ENCODE assay signal across 8 cellular contexts in the genomic region with DNA sequence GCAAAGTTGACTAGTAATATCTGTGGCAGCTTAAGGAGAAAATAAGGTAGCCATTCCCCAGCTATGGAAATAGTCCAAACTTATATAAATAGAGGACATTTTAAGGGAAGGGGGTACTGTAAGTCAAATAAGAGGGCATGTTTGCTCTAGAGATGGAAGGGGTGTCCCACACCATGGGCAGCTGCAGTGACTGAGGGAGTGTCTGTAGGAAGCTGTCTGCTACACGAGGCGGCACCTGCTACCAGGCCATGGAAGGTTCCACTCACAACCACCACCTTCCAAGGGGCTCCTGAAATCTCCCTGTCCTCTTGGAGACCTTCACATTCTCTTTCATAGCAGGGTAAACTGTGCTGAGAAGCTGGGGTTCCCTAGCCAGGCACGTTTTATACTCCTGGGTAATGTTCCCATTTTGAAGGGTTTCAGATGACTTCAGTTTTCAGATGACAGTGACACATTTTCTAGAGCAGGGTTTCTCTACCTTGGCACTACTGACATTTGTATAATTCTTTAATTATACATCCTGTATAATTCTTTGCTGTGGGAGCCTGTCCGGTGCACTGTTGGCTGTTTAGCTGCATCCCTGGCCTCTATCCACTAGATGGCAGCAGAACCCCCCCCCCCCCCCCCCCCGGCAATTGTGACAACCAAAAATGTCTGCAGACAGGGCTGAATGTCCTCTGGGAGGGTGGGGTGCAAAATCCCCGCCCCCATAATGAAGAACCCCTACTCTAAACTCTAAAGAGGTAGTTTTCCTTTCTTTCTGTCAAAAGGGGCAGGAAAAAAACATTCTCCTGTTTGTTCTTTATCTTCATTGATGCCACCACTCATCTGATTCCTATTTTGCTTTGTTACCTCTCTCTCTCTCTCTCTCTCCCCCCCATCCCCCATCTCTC. TPM values are rescaled to one million over a fixed set of nuclear protein-coding genes. Genes with fewer than 3 reads are reported as not detected.
DNase-seq lines count a peak whose midpoint lies in the region; TF ChIP-seq lines count a peak whose summit lies in the region.

No MANE protein-coding gene starts in this region.

- H3K4me3 ChIP-seq in WERI-Rb-1 (ENCODE audit: low read depth, low read length) (no peak overlapping the region), fibroblast of pulmonary artery (replicated peaks; ENCODE audit: low read depth, low read length) (no peak overlapping the region)

- H3K36me3 Mint-ChIP-seq in HFFc6 (ENCODE audit: low read depth) (peaks cover 7% of the 10 kb centered on the region), progenitor cell of endocrine pancreas (ENCODE audit: insufficient read depth) (peaks cover 7% of the 10 kb centered on the region)

- TF ChIP-seq CTCF in HFFc6 (IDR thresholded peaks at IDR 0.05), result peak; percentile 80
- TF ChIP-seq CTCF in WERI-Rb-1 (IDR thresholded peaks at IDR 0.05; ENCODE audit: low read depth, low read length), result peak; percentile 34; the same call in 1 of the 2 replicates
- peak; percentile 49 for TF ChIP-seq CTCF in fibroblast of pulmonary artery (IDR thresholded peaks at IDR 0.05; ENCODE audit: low read length, missing control alignments)
- peak; percentile 61 for TF ChIP-seq CTCF in progenitor cell of endocrine pancreas (IDR thresholded peaks at IDR 0.05; ENCODE audit: unreplicated experiment)

- no peak overlapping the region for H3K4me3 Mint-ChIP-seq in HFFc6
- H3K4me3 Mint-ChIP-seq in progenitor cell of endocrine pancreas (ENCODE audit: low read depth), result no peak overlapping the region

- no peaks in the 10 kb centered on the region for H3K9me3 Mint-ChIP-seq in HFFc6
- peaks cover 8% of the 10 kb centered on the region for H3K9me3 Mint-ChIP-seq in progenitor cell of endocrine pancreas (ENCODE audit: low read depth)

- H3K4me1 Mint-ChIP-seq in HFFc6 (ENCODE audit: low read depth), result peaks cover 40% of the 10 kb centered on the region
- peaks cover 1% of the 10 kb centered on the region for H3K4me1 Mint-ChIP-seq in progenitor cell of endocrine pancreas (ENCODE audit: low read depth)

- no peaks in the 10 kb centered on the region for H3K36me3 ChIP-seq in WERI-Rb-1

- DNase-seq in D341Med (ENCODE audit: low spot score), result peak; percentile 64
- DNase-seq in HFFc6, result no peak
- no peak for DNase-seq in WERI-Rb-1
- DNase-seq in fibroblast of pulmonary artery (ENCODE audit: low read depth), result peak; percentile 11
- no peak for DNase-seq in progenitor cell of endocrine pancreas (ENCODE audit: low spot score, unreplicated experiment)
- no peak for DNase-seq in NCI-H748 treated with DMSO at 0.1 percent for 48 hours (lab: John Stamatoyannopoulos, UW)
- no peak for DNase-seq in NCI-H2081 treated with DMSO at 0.1 percent for 48 hours (lab: John Stamatoyannopoulos, UW)
- no peak for DNase-seq in 8988T

- H3K27me3 ChIP-seq in WERI-Rb-1 (ENCODE audit: insufficient read depth, low read depth, severe bottlenecking), result no peaks in the 10 kb centered on the region

- H3K27ac Mint-ChIP-seq in HFFc6 (no peak overlapping the region), progenitor cell of endocrine pancreas (no peak overlapping the region)

- H3K9me3 ChIP-seq in WERI-Rb-1 (ENCODE audit: severe bottlenecking), result peaks cover 3% of the 10 kb centered on the region

- no peak overlapping the region for H3K27ac ChIP-seq in WERI-Rb-1

- H3K27me3 Mint-ChIP-seq in HFFc6 (ENCODE audit: insufficient read depth) (no peaks in the 10 kb centered on the region), progenitor cell of endocrine pancreas (no peaks in the 10 kb centered on the region)

RNA-seq across cellular contexts. Expression of gene SMCO2, which starts 11.6 kb away (rescaled TPM):
- total RNA-seq in HFFc6 (2021; fragmentation: NEBNext Ultra II Directional; extraction: Animal tissue kit (Norgen Biotek cat#: 25700)), result not detected
- total RNA-seq in progenitor cell of endocrine pancreas, result 1.4 and 1.6 TPM in 2 replicates

Comparison
In these comparisons a context has a peak if more than half of its experiments do, and no peak if none do; other contexts are left out.
1. DNase-seq: peak in D341Med (single experiment) and fibroblast of pulmonary artery (single experiment); none in HFFc6 (single experiment), WERI-Rb-1 (single experiment), progenitor cell of endocrine pancreas (single experiment), NCI-H748 treated with DMSO at 0.1 percent for 48 hours (single experiment), NCI-H2081 treated with DMSO at 0.1 percent for 48 hours (single experiment) and 8988T (single experiment).
2. Peak in every context shown above with its lines, with median percentiles within 50 percentile points of each other: CTCF ChIP-seq.